In the genomic region with DNA sequence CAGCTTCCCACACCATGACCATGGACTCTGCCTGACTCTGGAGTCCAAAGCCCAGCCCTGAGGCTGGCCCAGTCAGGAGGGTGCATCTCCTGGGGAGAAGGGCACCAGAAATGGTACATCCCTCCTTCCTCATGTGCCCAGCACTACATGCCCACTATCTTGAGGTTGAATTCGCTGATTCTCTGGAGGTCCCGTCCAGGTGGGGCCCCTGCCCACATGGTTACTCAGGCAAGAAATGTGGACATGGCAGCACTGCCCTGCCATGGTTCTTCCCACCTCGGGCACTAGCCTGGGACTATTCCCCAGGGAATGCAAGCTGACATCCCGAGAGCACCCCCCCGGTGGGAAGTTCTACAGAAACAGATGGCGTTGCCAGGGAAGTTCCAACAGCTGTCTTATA, we compare ENCODE assay signal across 15 cellular contexts.
"Had no signal": no experiment of that assay in that cellular context is flagged by ENCODE, and none has a peak within 500 bp of the region (broad histone marks: within the 10 kb centered on the region; RNA-seq: fewer than 3 reads in every experiment).

No MANE protein-coding gene starts in this region.

- H3K9me3 ChIP-seq: stomach, thoracic aorta had no signal

- DNase-seq: activated CD4-positive, alpha-beta memory T cell treated with anti-CD3 and anti-CD28 coated beads, Interleukin-2, amount 10 ng/mL, durations not matched to agents 7 days and 5 days; activated CD4-positive, alpha-beta T cell treated with anti-CD3 and anti-CD28 coated beads for 1 hour; activated gamma-delta T cell treated with Interleukin-2 at 50 U/mL for 16 hours; activated naive CD8-positive, alpha-beta T cell treated with anti-CD3 and anti-CD28 coated beads for 36 hours; activated T-cell treated with anti-CD3 and anti-CD28 coated beads, Interleukin-2, amount 50 U/mL, for 72 hours; cerebellar nuclear complex; dermis blood vessel endothelial cell; erythroblast; hippocampal formation; mammary epithelial cell; nephron progenitor cell; stimulated activated CD4-positive, alpha-beta T cell treated with anti-CD3 and anti-CD28 coated beads, Interleukin-4, amount 100 ng/mL, for 4 hours; stomach; T-helper 9 cell had no signal

- H3K4me1 Mint-ChIP-seq: activated naive CD8-positive, alpha-beta T cell treated with anti-CD3 and anti-CD28 coated beads for 36 hours had no signal

- ATAC-seq: activated T-cell treated with anti-CD3 and anti-CD28 coated beads, Interleukin-2, amount 50 U/mL, for 72 hours had no signal

- H3K27me3 Mint-ChIP-seq: activated CD4-positive, alpha-beta memory T cell treated with anti-CD3 and anti-CD28 coated beads, Interleukin-2, amount 10 ng/mL, durations not matched to agents 7 days and 5 days; activated naive CD8-positive, alpha-beta T cell treated with anti-CD3 and anti-CD28 coated beads for 36 hours had no signal

- H3K4me3 ChIP-seq: stomach, thoracic aorta had no signal

- H3K27me3 ChIP-seq: stomach had no signal

- H3K27ac ChIP-seq: stomach, thoracic aorta had no signal

- H3K9me3 Mint-ChIP-seq: activated CD4-positive, alpha-beta memory T cell treated with anti-CD3 and anti-CD28 coated beads, Interleukin-2, amount 10 ng/mL, durations not matched to agents 7 days and 5 days; activated naive CD8-positive, alpha-beta T cell treated with anti-CD3 and anti-CD28 coated beads for 36 hours; activated T-cell treated with anti-CD3 and anti-CD28 coated beads, Interleukin-2, amount 50 U/mL, for 72 hours; nephron progenitor cell had no signal

- H3K27ac Mint-ChIP-seq: activated CD4-positive, alpha-beta memory T cell treated with anti-CD3 and anti-CD28 coated beads, Interleukin-2, amount 10 ng/mL, durations not matched to agents 7 days and 5 days; activated naive CD8-positive, alpha-beta T cell treated with anti-CD3 and anti-CD28 coated beads for 36 hours; activated T-cell treated with anti-CD3 and anti-CD28 coated beads, Interleukin-2, amount 50 U/mL, for 72 hours; nephron progenitor cell had no signal

- H3K4me3 Mint-ChIP-seq: activated CD4-positive, alpha-beta memory T cell treated with anti-CD3 and anti-CD28 coated beads, Interleukin-2, amount 10 ng/mL, durations not matched to agents 7 days and 5 days; activated naive CD8-positive, alpha-beta T cell treated with anti-CD3 and anti-CD28 coated beads for 36 hours; activated T-cell treated with anti-CD3 and anti-CD28 coated beads, Interleukin-2, amount 50 U/mL, for 72 hours; nephron progenitor cell had no signal
